In genomic region chr18:46260879-46261143, GRCh38 we compare ENCODE assay signal across 25 cellular contexts.
DNase-seq lines count a peak whose midpoint lies in the region; ATAC-seq and TF ChIP-seq lines count a peak whose summit lies in the region.
"Had no signal": no experiment of that assay in that cellular context is flagged by ENCODE, and none has a peak within 500 bp of the region (broad histone marks: within the 10 kb centered on the region; RNA-seq: fewer than 3 reads in every experiment).

No MANE protein-coding gene starts in this region.

- TF ChIP-seq CTCF in sigmoid colon (IDR thresholded peaks at IDR 0.05) (no peak), suprapubic skin (IDR thresholded peaks at IDR 0.05) (no peak)

- H3K27ac Mint-ChIP-seq in activated T-helper 2 cell treated with anti-CD3 and anti-CD28 coated beads, Interferon-gamma antibody, Interleukin-2, Interleukin-4, amounts not matched to agents 10 μg/mL and 5 μg/mL and 100 μg/mL, durations not matched to agents 14 hours and 24 hours and 36 hours = no peak overlapping the region
- H3K27ac Mint-ChIP-seq: activated B cell treated with CpG ODN at 0.5 μM for 24 hours; activated CD8-positive, alpha-beta T cell treated with anti-CD3 and anti-CD28 coated beads for 36 hours; activated naive CD4-positive, alpha-beta T cell treated with anti-CD3 and anti-CD28 coated beads, Interleukin-2, amount 50 U/mL, for 24 hours had no signal

- no peaks in the 10 kb centered on the region for H3K9me3 Mint-ChIP-seq in activated T-helper 2 cell treated with anti-CD3 and anti-CD28 coated beads, Interferon-gamma antibody, Interleukin-2, Interleukin-4, amounts not matched to agents 10 μg/mL and 5 μg/mL and 100 μg/mL, durations not matched to agents 14 hours and 24 hours and 36 hours
- H3K9me3 Mint-ChIP-seq: activated B cell treated with CpG ODN at 0.5 μM for 24 hours; activated CD8-positive, alpha-beta T cell treated with anti-CD3 and anti-CD28 coated beads for 36 hours; activated naive CD4-positive, alpha-beta T cell treated with anti-CD3 and anti-CD28 coated beads, Interleukin-2, amount 50 U/mL, for 24 hours; activated T-cell treated with anti-CD3 and anti-CD28 coated beads, Interleukin-2, amount 50 U/mL, for 24 hours; endodermal cell had no signal

- ATAC-seq in GM19035 (IDR thresholded peaks at IDR 0.05; ENCODE audit: unreplicated experiment) = no peak
- ATAC-seq: activated CD8-positive, alpha-beta T cell treated with anti-CD3 and anti-CD28 coated beads for 36 hours; naive thymus-derived CD4-positive, alpha-beta T cell had no signal

- TF ChIP-seq EP300 in sigmoid colon (IDR thresholded peaks at IDR 0.05) (no peak), suprapubic skin (IDR thresholded peaks at IDR 0.05) (no peak)

- H3K4me3 ChIP-seq in sigmoid colon = no peak overlapping the region
- H3K4me3 ChIP-seq in suprapubic skin = no peak overlapping the region
- H3K4me3 ChIP-seq: colonic mucosa, Peyer's patch, SK-N-MC had no signal

- H3K4me1 ChIP-seq in sigmoid colon (peaks cover 0 to 31% (median 23%) of the 10 kb centered on the region in 4 donors), suprapubic skin (peaks cover 15% of the 10 kb centered on the region)
- H3K4me1 ChIP-seq: colonic mucosa, Peyer's patch had no signal

- H3K27me3 Mint-ChIP-seq in activated T-helper 2 cell treated with anti-CD3 and anti-CD28 coated beads, Interferon-gamma antibody, Interleukin-2, Interleukin-4, amounts not matched to agents 10 μg/mL and 5 μg/mL and 100 μg/mL, durations not matched to agents 14 hours and 24 hours and 36 hours (ENCODE audit: low read depth) = no peaks in the 10 kb centered on the region
- H3K27me3 Mint-ChIP-seq: activated B cell treated with CpG ODN at 0.5 μM for 24 hours; activated CD8-positive, alpha-beta T cell treated with anti-CD3 and anti-CD28 coated beads for 36 hours; activated naive CD4-positive, alpha-beta T cell treated with anti-CD3 and anti-CD28 coated beads, Interleukin-2, amount 50 U/mL, for 24 hours; activated T-cell treated with anti-CD3 and anti-CD28 coated beads, Interleukin-2, amount 50 U/mL, for 24 hours; naive thymus-derived CD4-positive, alpha-beta T cell had no signal

- peak; percentile 39 for DNase-seq in EH (ENCODE audit: low read depth)
- DNase-seq in HCEC 1CT = peak; percentile 26
- no peak for DNase-seq in epithelial cell of prostate (ENCODE audit: low read depth, low spot score)
- no peak for DNase-seq in sigmoid colon
- DNase-seq in activated T-helper 2 cell treated with anti-CD3 and anti-CD28 coated beads, Interferon-gamma antibody, Interleukin-2, Interleukin-4, amounts not matched to agents 10 μg/mL and 5 μg/mL and 100 μg/mL, durations not matched to agents 14 hours and 24 hours and 36 hours (ENCODE audit: low spot score) = no peak
- DNase-seq in suprapubic skin (ENCODE audit: low spot score in 2 of 2) = no peak
- DNase-seq in substantia nigra (lab: John Stamatoyannopoulos, UW) = no peak
- DNase-seq: activated B cell treated with CpG ODN at 0.5 μM for 24 hours; activated CD8-positive, alpha-beta T cell treated with anti-CD3 and anti-CD28 coated beads for 36 hours; activated T-cell treated with anti-CD3 and anti-CD28 coated beads, Interleukin-2, amount 50 U/mL, for 24 hours; colonic mucosa; DMS79; endodermal cell; H7; Kasumi-1; naive thymus-derived CD4-positive, alpha-beta T cell; NCI-H1092 treated with DMSO at 0.1 percent for 48 hours; NCI-H2029; Peyer's patch; small intestine; stimulated activated CD4-positive, alpha-beta T cell treated with anti-CD3 and anti-CD28 coated beads, Interleukin-4, amount 100 ng/mL, for 1 hour had no signal

- no peaks in the 10 kb centered on the region for H3K27me3 ChIP-seq in sigmoid colon
- no peaks in the 10 kb centered on the region for H3K27me3 ChIP-seq in suprapubic skin
- H3K27me3 ChIP-seq: colonic mucosa, Peyer's patch had no signal

- no peak for TF ChIP-seq POLR2A in sigmoid colon (IDR thresholded peaks at IDR 0.05)
- no peak for TF ChIP-seq POLR2A in suprapubic skin (IDR thresholded peaks at IDR 0.05)

- H3K4me1 Mint-ChIP-seq in activated T-helper 2 cell treated with anti-CD3 and anti-CD28 coated beads, Interferon-gamma antibody, Interleukin-2, Interleukin-4, amounts not matched to agents 10 μg/mL and 5 μg/mL and 100 μg/mL, durations not matched to agents 14 hours and 24 hours and 36 hours (ENCODE audit: low read depth) = peaks cover 48% of the 10 kb centered on the region

- intact Hi-C loops in sigmoid colon (cut with DNase I) = no loop called here
- intact Hi-C loops in activated T-helper 2 cell treated with anti-CD3 and anti-CD28 coated beads, Interferon-gamma antibody, Interleukin-2, Interleukin-4, amounts not matched to agents 10 μg/mL and 5 μg/mL and 100 μg/mL, durations not matched to agents 14 hours and 24 hours and 36 hours (cut with micrococcal nuclease) = no loop called here

- H3K36me3 Mint-ChIP-seq in activated T-helper 2 cell treated with anti-CD3 and anti-CD28 coated beads, Interferon-gamma antibody, Interleukin-2, Interleukin-4, amounts not matched to agents 10 μg/mL and 5 μg/mL and 100 μg/mL, durations not matched to agents 14 hours and 24 hours and 36 hours (ENCODE audit: low read depth) = peaks cover 69% of the 10 kb centered on the region

- H3K9me3 ChIP-seq in sigmoid colon (no peaks in the 10 kb centered on the region), suprapubic skin (no peaks in the 10 kb centered on the region)
- H3K9me3 ChIP-seq: colonic mucosa, Peyer's patch had no signal

- 82 to 86% methylated on average over 3 of the region's 3 CpGs for WGBS in sigmoid colon, 2 donors
- WGBS in suprapubic skin = 78% methylated on average over 3 of the region's 3 CpGs

- H3K27ac ChIP-seq in epithelial cell of prostate (peak overlapping the region; percentile 76), sigmoid colon (peak overlapping the region; percentile 23 to 70 (median 50)), suprapubic skin (no peak overlapping the region), substantia nigra (ENCODE audit: low read depth, low read length, poor library complexity, severe bottlenecking) (no peak overlapping the region)
- H3K27ac ChIP-seq: colonic mucosa, parathyroid adenoma had no signal

- H3K4me3 Mint-ChIP-seq in activated T-helper 2 cell treated with anti-CD3 and anti-CD28 coated beads, Interferon-gamma antibody, Interleukin-2, Interleukin-4, amounts not matched to agents 10 μg/mL and 5 μg/mL and 100 μg/mL, durations not matched to agents 14 hours and 24 hours and 36 hours (ENCODE audit: low read depth) = no peak overlapping the region
- H3K4me3 Mint-ChIP-seq: activated B cell treated with CpG ODN at 0.5 μM for 24 hours; activated CD8-positive, alpha-beta T cell treated with anti-CD3 and anti-CD28 coated beads for 36 hours; activated naive CD4-positive, alpha-beta T cell treated with anti-CD3 and anti-CD28 coated beads, Interleukin-2, amount 50 U/mL, for 24 hours; activated T-cell treated with anti-CD3 and anti-CD28 coated beads, Interleukin-2, amount 50 U/mL, for 24 hours; endodermal cell; naive thymus-derived CD4-positive, alpha-beta T cell had no signal

- H3K36me3 ChIP-seq in sigmoid colon (peaks cover 0 to 19% (median 6%) of the 10 kb centered on the region in 4 donors), suprapubic skin (peaks cover 12% of the 10 kb centered on the region)
- H3K36me3 ChIP-seq: colonic mucosa had no signal

Comparison
In these comparisons a context has a peak if more than half of its experiments do, and no peak if none do; other contexts are left out.
1. DNase-seq: peak in EH (single experiment) and HCEC 1CT (single experiment); none in epithelial cell of prostate (single experiment), sigmoid colon (single experiment), activated T-helper 2 cell treated with anti-CD3 and anti-CD28 coated beads, Interferon-gamma antibody, Interleukin-2, Interleukin-4, amounts not matched to agents 10 μg/mL and 5 μg/mL and 100 μg/mL, durations not matched to agents 14 hours and 24 hours and 36 hours (single experiment), suprapubic skin (0 of 2) and substantia nigra (0 of 49).
2. H3K27ac ChIP-seq: peak in epithelial cell of prostate (single experiment) and sigmoid colon (4 of 4); none in suprapubic skin (single experiment) and substantia nigra (single experiment).